In genomic region chr2:3379647-3380534, GRCh38 we compare ENCODE assay signal across 1 cellular context.
TF ChIP-seq lines count a peak whose summit lies in the region.

Gene TRAPPC12, plus strand, starts transcription at chr2:3379694. Its CDS starts 7,930 bp downstream, at chr2:3387624.

TF ChIP-seq in GM12878, 131 proteins besides CTCF, POLR2A, EP300 and RAD21 (continued from another document):
- TF ChIP-seq ZBTB40 (IDR thresholded peaks at IDR 0.05; ENCODE audit: borderline replicate concordance) (peak; percentile 94), TAF1 (IDR thresholded peaks at IDR 0.05; ENCODE audit: borderline replicate concordance, low read depth, low read length) (peak; percentile 68; the same call in 1 of the 2 replicates), BCL3 (IDR thresholded peaks at IDR 0.05; ENCODE audit: borderline replicate concordance, insufficient read depth, low read depth, low read length, poor library complexity, severe bottlenecking) (peak; percentile 9), ESRRA (IDR thresholded peaks at IDR 0.05; ENCODE audit: low read length) (0 out of 2 replicates have a peak, but pooled peaks have one; percentile 9), HDGF (IDR thresholded peaks at IDR 0.05) (0 out of 2 replicates have a peak, but pooled peaks have one; percentile 23), HDAC2 (IDR thresholded peaks at IDR 0.05) (no peak), RB1 (IDR thresholded peaks at IDR 0.05; ENCODE audit: borderline replicate concordance) (0 out of 2 replicates have a peak, but pooled peaks have one; percentile 39), TBL1XR1 (IDR thresholded peaks at IDR 0.05; ENCODE audit: low read depth, low read length) (no peak), CBFB (IDR thresholded peaks at IDR 0.05; ENCODE audit: low read depth) (peak; percentile 40; the same call in 1 of the 2 replicates)
TF ChIP-seq in GM12878: peak in this region for 53.
